Comparison of ENCODE assay signal across 20 cellular contexts in the genomic region with DNA sequence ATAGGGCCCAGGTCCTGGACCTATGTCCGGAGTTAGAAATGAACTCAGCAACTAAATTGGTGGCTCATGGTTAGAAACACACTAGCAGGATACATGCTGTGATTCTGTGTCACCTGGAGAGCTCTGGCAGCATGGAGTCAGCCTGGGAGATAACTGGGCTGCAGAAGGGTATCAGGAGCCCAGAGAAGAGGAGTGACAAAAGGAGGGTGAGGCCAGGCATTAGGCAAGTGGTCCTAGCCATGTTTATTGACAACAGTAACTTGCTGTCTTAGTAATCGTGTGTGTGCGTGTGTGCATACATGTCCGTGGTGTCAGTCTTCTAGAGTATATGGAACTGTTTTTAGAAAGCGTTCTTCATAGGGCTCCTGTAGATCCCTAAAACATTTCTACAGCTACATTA.
DNase-seq lines count a peak whose midpoint lies in the region; ATAC-seq, FAIRE-seq and TF ChIP-seq lines count a peak whose summit lies in the region.
"Had no signal": no experiment of that assay in that cellular context is flagged by ENCODE, and none has a peak within 500 bp of the region (broad histone marks: within the 10 kb centered on the region; RNA-seq: fewer than 3 reads in every experiment).

No MANE protein-coding gene starts in this region.

- DNase-seq in Right ventricle myocardium inferior (ENCODE audit: missing footprints) (no peak), right atrium auricular region (ENCODE audit: low spot score) (no peak), fibroblast of mammary gland (ENCODE audit: low read depth) (peak; percentile 17), neural progenitor cell (ENCODE audit: low spot score) (no peak), urothelium cell line (ENCODE audit: low spot score) (no peak)
- DNase-seq in effector CD4-positive, alpha-beta T cell: no peak
- DNase-seq: activated T-cell treated with anti-CD3 and anti-CD28 coated beads for 4 hours, DMS153, glutamatergic neuron, HFFc6, IMR-90, NCI-H774, ovary, Peyer's patch had no signal

- no peaks in the 10 kb centered on the region for H3K27me3 ChIP-seq in right atrium auricular region
- H3K27me3 ChIP-seq in neural progenitor cell: no peaks in the 10 kb centered on the region
- H3K27me3 ChIP-seq: ovary, Peyer's patch had no signal

- no peaks in the 10 kb centered on the region for H4K20me1 ChIP-seq in neural progenitor cell (ENCODE audit: low read depth)

- no peak overlapping the region for H3K4me3 ChIP-seq in right atrium auricular region
- H3K4me3 ChIP-seq in fibroblast of mammary gland (ENCODE audit: control insufficient read depth, low read depth, low read length): no peak overlapping the region
- no peak overlapping the region for H3K4me3 ChIP-seq in neural progenitor cell
- H3K4me3 ChIP-seq: ovary, Peyer's patch had no signal

- no peak overlapping the region for H3K4me2 ChIP-seq in neural progenitor cell

- H3K79me2 ChIP-seq in neural progenitor cell (ENCODE audit: low read depth): no peaks in the 10 kb centered on the region

- H3K9ac ChIP-seq in neural progenitor cell: no peak overlapping the region

- ATAC-seq in Right ventricle myocardium inferior: peak; percentile 44
- no peak for ATAC-seq in HG02678 (IDR thresholded peaks at IDR 0.05; ENCODE audit: unreplicated experiment)
- ATAC-seq in HG02840 (IDR thresholded peaks at IDR 0.05; ENCODE audit: low FRiP score, unreplicated experiment): no peak
- ATAC-seq: SK-N-SH treated with all-trans-retinoic acid at 6 μM for 48 hours; stimulated activated memory B cell treated with anti-CD40 and anti-IgM and Interleukin-4, amounts not matched to agents 10 μg/mL and 1 μg/mL and 100 μg/mL, for 72 hours had no signal

- H3F3A ChIP-seq in neural progenitor cell (ENCODE audit: low read depth): no peaks in the 10 kb centered on the region

- H3K27me3 Mint-ChIP-seq in neural progenitor cell (ENCODE audit: insufficient read depth, low read depth): no peaks in the 10 kb centered on the region
- H3K27me3 Mint-ChIP-seq: activated naive CD4-positive, alpha-beta T cell treated with anti-CD3 and anti-CD28 coated beads, Interleukin-2, amount 50 U/mL, for 24 hours; stimulated activated memory B cell treated with anti-CD40 and anti-IgM and Interleukin-4, amounts not matched to agents 10 μg/mL and 1 μg/mL and 100 μg/mL, for 72 hours had no signal

- no peaks in the 10 kb centered on the region for H3K36me3 ChIP-seq in right atrium auricular region
- H3K36me3 ChIP-seq in neural progenitor cell: no peaks in the 10 kb centered on the region
- H3K36me3 ChIP-seq: ovary, Peyer's patch had no signal

- peak; percentile 82 for FAIRE-seq in urothelium cell line (lab: Jason Lieb, UNC)
- FAIRE-seq: A204.1 had no signal

- no peak for TF ChIP-seq CTCF in right atrium auricular region (IDR thresholded peaks at IDR 0.05)
- no peak for TF ChIP-seq CTCF in fibroblast of mammary gland (conservative IDR thresholded peaks at IDR 0.05; ENCODE audit: control insufficient read depth, insufficient read depth, low read depth, low read length)
- no peak for TF ChIP-seq CTCF in neural progenitor cell (IDR thresholded peaks at IDR 0.05)

- H3K9me3 Mint-ChIP-seq in neural progenitor cell: no peaks in the 10 kb centered on the region
- H3K9me3 Mint-ChIP-seq: activated naive CD4-positive, alpha-beta T cell treated with anti-CD3 and anti-CD28 coated beads, Interleukin-2, amount 50 U/mL, for 24 hours; HFFc6 had no signal

- peaks cover 6% of the 10 kb centered on the region for H3K4me1 Mint-ChIP-seq in neural progenitor cell
- H3K4me1 Mint-ChIP-seq: activated naive CD4-positive, alpha-beta T cell treated with anti-CD3 and anti-CD28 coated beads, Interleukin-2, amount 50 U/mL, for 24 hours; stimulated activated memory B cell treated with anti-CD40 and anti-IgM and Interleukin-4, amounts not matched to agents 10 μg/mL and 1 μg/mL and 100 μg/mL, for 72 hours had no signal

- H3K4me1 ChIP-seq in right atrium auricular region (no peaks in the 10 kb centered on the region), neural progenitor cell (peaks cover 21% of the 10 kb centered on the region)
- H3K4me1 ChIP-seq: Peyer's patch had no signal

- H2AFZ ChIP-seq in neural progenitor cell (replicated peaks): peak overlapping the region; percentile 89

- H3K9me3 ChIP-seq in right atrium auricular region (no peaks in the 10 kb centered on the region), neural progenitor cell (ENCODE audit: low read depth) (no peaks in the 10 kb centered on the region)
- H3K9me3 ChIP-seq: ovary, Peyer's patch had no signal

- H3K36me3 Mint-ChIP-seq in neural progenitor cell: no peaks in the 10 kb centered on the region
- H3K36me3 Mint-ChIP-seq: activated naive CD4-positive, alpha-beta T cell treated with anti-CD3 and anti-CD28 coated beads, Interleukin-2, amount 50 U/mL, for 24 hours; stimulated activated memory B cell treated with anti-CD40 and anti-IgM and Interleukin-4, amounts not matched to agents 10 μg/mL and 1 μg/mL and 100 μg/mL, for 72 hours had no signal

- intact Hi-C loops in Right ventricle myocardium inferior (cut with DNase I): no loop called here

- no peak overlapping the region for H3K4me3 Mint-ChIP-seq in neural progenitor cell
- H3K4me3 Mint-ChIP-seq: activated naive CD4-positive, alpha-beta T cell treated with anti-CD3 and anti-CD28 coated beads, Interleukin-2, amount 50 U/mL, for 24 hours; stimulated activated memory B cell treated with anti-CD40 and anti-IgM and Interleukin-4, amounts not matched to agents 10 μg/mL and 1 μg/mL and 100 μg/mL, for 72 hours had no signal

- H3K27ac ChIP-seq in right atrium auricular region (no peak overlapping the region), neural progenitor cell (no peak overlapping the region)
- H3K27ac ChIP-seq: Peyer's patch had no signal

- H3K27ac Mint-ChIP-seq in neural progenitor cell: peak overlapping the region; percentile 83
- H3K27ac Mint-ChIP-seq: activated naive CD4-positive, alpha-beta T cell treated with anti-CD3 and anti-CD28 coated beads, Interleukin-2, amount 50 U/mL, for 24 hours; HFFc6; stimulated activated memory B cell treated with anti-CD40 and anti-IgM and Interleukin-4, amounts not matched to agents 10 μg/mL and 1 μg/mL and 100 μg/mL, for 72 hours had no signal
